In genomic region chr7:130277763-130278643, GRCh38 we compare ENCODE assay signal across 1 cellular context.
TF ChIP-seq lines count a peak whose summit lies in the region.

No MANE protein-coding gene starts in this region.

TF ChIP-seq in GM23338, 12 proteins besides CTCF, POLR2A, EP300 and RAD21 (continued from another document):
- TF ChIP-seq ZNF462 (CRISPR knock-in tag; IDR thresholded peaks at IDR 0.05), result no peak
